9 cellular contexts compared by ENCODE assay signal in genomic region chr7:28411876-28412662, GRCh38. TPM values are rescaled to one million over a fixed set of nuclear protein-coding genes. Genes with fewer than 3 reads are reported as not detected.
DNase-seq lines count a peak whose midpoint lies in the region; ATAC-seq and TF ChIP-seq lines count a peak whose summit lies in the region.
"Had no signal": no experiment of that assay in that cellular context is flagged by ENCODE, and none has a peak within 500 bp of the region (broad histone marks: within the 10 kb centered on the region; RNA-seq: fewer than 3 reads in every experiment).

A gene with protein sequence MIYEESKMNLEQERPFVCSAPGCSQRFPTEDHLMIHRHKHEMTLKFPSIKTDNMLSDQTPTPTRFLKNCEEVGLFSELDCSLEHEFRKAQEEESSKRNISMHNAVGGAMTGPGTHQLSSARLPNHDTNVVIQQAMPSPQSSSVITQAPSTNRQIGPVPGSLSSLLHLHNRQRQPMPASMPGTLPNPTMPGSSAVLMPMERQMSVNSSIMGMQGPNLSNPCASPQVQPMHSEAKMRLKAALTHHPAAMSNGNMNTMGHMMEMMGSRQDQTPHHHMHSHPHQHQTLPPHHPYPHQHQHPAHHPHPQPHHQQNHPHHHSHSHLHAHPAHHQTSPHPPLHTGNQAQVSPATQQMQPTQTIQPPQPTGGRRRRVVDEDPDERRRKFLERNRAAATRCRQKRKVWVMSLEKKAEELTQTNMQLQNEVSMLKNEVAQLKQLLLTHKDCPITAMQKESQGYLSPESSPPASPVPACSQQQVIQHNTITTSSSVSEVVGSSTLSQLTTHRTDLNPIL (plus strand): TSS chr7:28412518. CDS start chr7:28412915, 397 bp downstream.

- H3K27ac Mint-ChIP-seq in IgD-negative memory B cell (no peak within 1 kb of the TSS), nephron progenitor cell (no peak within 1 kb of the TSS)
- H3K27ac Mint-ChIP-seq in CD4-positive, alpha-beta T cell: no peak within 1 kb of the TSS

- peak within 1 kb of the TSS; percentile 96 for H3K4me2 ChIP-seq in BLaER1

- H3K36me3 Mint-ChIP-seq in IgD-negative memory B cell (no peaks in the 10 kb centered on the region), nephron progenitor cell (ENCODE audit: low read depth) (no peaks in the 10 kb centered on the region)
- no peaks in the 10 kb centered on the region for H3K36me3 Mint-ChIP-seq in CD4-positive, alpha-beta T cell (ENCODE audit: low read depth)

- no peaks in the 10 kb centered on the region for H3K36me3 ChIP-seq in BLaER1

- H3K27ac ChIP-seq in BLaER1 (no peak within 1 kb of the TSS), coronary artery (peak within 1 kb of the TSS in 1 of 2 donors; percentile 85)
- no peak within 1 kb of the TSS for H3K27ac ChIP-seq in CD4-positive, alpha-beta T cell (ENCODE audit: low read depth, low read length)

- H3K9me3 Mint-ChIP-seq in IgD-negative memory B cell (no peaks in the 10 kb centered on the region), nephron progenitor cell (no peaks in the 10 kb centered on the region)
- no peaks in the 10 kb centered on the region for H3K9me3 Mint-ChIP-seq in CD4-positive, alpha-beta T cell

- 0 out of 2 replicates have a peak, but pooled peaks cover 4% of the 10 kb centered on the region for H3K9me3 ChIP-seq in BLaER1
- H3K9me3 ChIP-seq in CD4-positive, alpha-beta T cell (ENCODE audit: control insufficient read depth, low read length): no peaks in the 10 kb centered on the region

- H3K27me3 Mint-ChIP-seq in IgD-negative memory B cell (peaks cover 37% of the 10 kb centered on the region), nephron progenitor cell (ENCODE audit: low read depth, poor library complexity) (peaks cover 32% of the 10 kb centered on the region)
- H3K27me3 Mint-ChIP-seq in CD4-positive, alpha-beta T cell: peaks cover 90% of the 10 kb centered on the region

- intact Hi-C loops in CD4-positive, alpha-beta T cell (cut with DNase I, micrococcal nuclease): no loop called here

- H3K9ac ChIP-seq in BLaER1: no peak within 1 kb of the TSS

- peaks cover 8% of the 10 kb centered on the region; the same call in 1 of the 2 replicates for H4K20me1 ChIP-seq in BLaER1

- CTCF ChIA-PET in CD4-positive, alpha-beta T cell (lab: Charles Lee): no interaction called here

- H3K4me3 Mint-ChIP-seq in IgD-negative memory B cell (peak within 1 kb of the TSS in 3 of 4 donors; percentile 70 to 92 (median 77)), nephron progenitor cell (peak within 1 kb of the TSS; percentile 89)
- no peak within 1 kb of the TSS for H3K4me3 Mint-ChIP-seq in CD4-positive, alpha-beta T cell

- DNase-seq in coronary artery (ENCODE audit: low spot score) (no peak), nephron progenitor cell (no peak), MV-4-11 (lab: John Stamatoyannopoulos, UW) (no peak), UCSD-AML1 (lab: John Stamatoyannopoulos, UW; ENCODE audit: unreplicated experiment) (no peak), NCI-H446 treated with DMSO at 0.1 percent for 48 hours (lab: John Stamatoyannopoulos, UW) (no peak)
- DNase-seq in CD4-positive, alpha-beta T cell: no peak
- DNase-seq: NCI-H2107 had no signal

- ATAC-seq in CD4-positive, alpha-beta T cell (ENCODE audit: poor library complexity): no peak

- POLR2A ChIA-PET in CD4-positive, alpha-beta T cell (lab: Charles Lee): no interaction called here

- no peak for TF ChIP-seq CTCF in coronary artery (IDR thresholded peaks at IDR 0.05)
- TF ChIP-seq CTCF in nephron progenitor cell (IDR thresholded peaks at IDR 0.05): peak; percentile 17
- no peak for TF ChIP-seq CTCF in CD4-positive, alpha-beta T cell (IDR thresholded peaks at IDR 0.05)

- H3K4me1 Mint-ChIP-seq in IgD-negative memory B cell: peaks cover 13 to 24% (median 18%) of the 10 kb centered on the region in 3 donors
- H3K4me1 Mint-ChIP-seq in nephron progenitor cell: peaks cover 62% of the 10 kb centered on the region
- H3K4me1 Mint-ChIP-seq in CD4-positive, alpha-beta T cell (ENCODE audit: low read depth): peaks cover 20% of the 10 kb centered on the region

- H3K27me3 ChIP-seq in BLaER1: peaks cover 52% of the 10 kb centered on the region
- peaks cover 66% of the 10 kb centered on the region for H3K27me3 ChIP-seq in CD4-positive, alpha-beta T cell (ENCODE audit: control insufficient read depth, insufficient read depth, low read length)

- peaks cover 24% of the 10 kb centered on the region for H3K4me1 ChIP-seq in BLaER1

- no peak within 1 kb of the TSS for H3K4me3 ChIP-seq in BLaER1
- peak within 1 kb of the TSS; percentile 92 for H3K4me3 ChIP-seq in coronary artery

RNA-seq across cellular contexts. Expression of the gene that starts here (rescaled TPM):
- polyA plus RNA-seq in IgD-negative memory B cell: 1.3 TPM
- total RNA-seq in CD4-positive, alpha-beta T cell: under 1 TPM; 0.19 to 0.22 TPM
